In the genomic region with DNA sequence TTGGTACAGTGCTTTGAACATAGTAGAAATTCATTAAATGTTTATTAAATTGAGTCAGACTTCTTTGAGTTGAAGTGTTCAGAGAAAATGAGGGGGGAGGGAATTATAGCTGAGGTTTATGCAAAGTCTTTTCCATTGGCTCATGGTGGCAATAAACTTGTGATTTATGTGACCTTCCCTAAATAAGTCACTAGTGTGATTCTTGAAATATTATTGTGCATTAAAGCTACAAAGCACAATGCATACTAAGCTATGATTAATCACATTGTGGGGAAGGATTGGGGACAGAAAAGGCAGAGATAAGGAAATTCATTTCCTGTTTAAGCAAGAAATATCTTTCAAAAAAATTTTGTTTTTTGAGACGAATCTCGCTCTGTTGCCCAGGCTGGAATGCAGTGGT, we compare ENCODE assay signal across 19 cellular contexts.
DNase-seq lines count a peak whose midpoint lies in the region; ATAC-seq, FAIRE-seq and TF ChIP-seq lines count a peak whose summit lies in the region.
"Had no signal": no experiment of that assay in that cellular context is flagged by ENCODE, and none has a peak within 500 bp of the region (broad histone marks: within the 10 kb centered on the region; RNA-seq: fewer than 3 reads in every experiment).

No MANE protein-coding gene starts in this region.

- ATAC-seq in left cardiac atrium (no peak), gastrocnemius medialis (no peak)
- ATAC-seq: foreskin keratinocyte, HCT116, HepG2, right lobe of liver had no signal

- peak; percentile 91 for DNase-seq in A172 (ENCODE audit: low spot score)
- DNase-seq in GM03348 (ENCODE audit: low spot score), result peak; percentile 35
- peak; percentile 74 for DNase-seq in RCC 7860 (ENCODE audit: low spot score)
- peak; percentile 47 for DNase-seq in fibroblast of villous mesenchyme (ENCODE audit: low read depth)
- DNase-seq in left cardiac atrium, result no peak
- DNase-seq in gastrocnemius medialis, result no peak
- DNase-seq in islet precursor cell, result no peak
- DNase-seq in esophagus squamous epithelium (lab: John Stamatoyannopoulos, UW), result no peak
- DNase-seq: 8988T, DMS153, foreskin keratinocyte, naive B cell, NCI-H1417 treated with DMSO at 0.1 percent for 48 hours, NCI-H2107, NCI-H524 treated with DMSO at 0.1 percent for 48 hours, right lobe of liver, substantia nigra had no signal

- H3K27me3 ChIP-seq in gastrocnemius medialis (no peaks in the 10 kb centered on the region), esophagus squamous epithelium (peaks cover 0 to 3% (median 0%) of the 10 kb centered on the region in 4 donors)
- H3K27me3 ChIP-seq: foreskin keratinocyte, right lobe of liver had no signal

- no peak overlapping the region for H3K4me3 ChIP-seq in fibroblast of villous mesenchyme (ENCODE audit: low read depth, low read length)
- H3K4me3 ChIP-seq in gastrocnemius medialis, result no peak overlapping the region
- no peak overlapping the region for H3K4me3 ChIP-seq in esophagus squamous epithelium
- H3K4me3 ChIP-seq: right lobe of liver had no signal

- H3K36me3 ChIP-seq in gastrocnemius medialis (no peaks in the 10 kb centered on the region), esophagus squamous epithelium (no peaks in the 10 kb centered on the region)
- H3K36me3 ChIP-seq: right lobe of liver had no signal

- TF ChIP-seq POLR2A in gastrocnemius medialis (IDR thresholded peaks at IDR 0.05), result no peak
- no peak for TF ChIP-seq POLR2A in esophagus squamous epithelium (IDR thresholded peaks at IDR 0.05)

- H3K4me1 ChIP-seq in gastrocnemius medialis (no peaks in the 10 kb centered on the region), esophagus squamous epithelium (no peaks in the 10 kb centered on the region)
- H3K4me1 ChIP-seq: right lobe of liver had no signal

- intact Hi-C loops in left cardiac atrium (cut with DNase I), result loop anchor here in 1 of 2 donors (5.0 kb wide), 1 partner anchor 890 kb away; no protein-coding TSS in a partner anchor
- intact Hi-C loops in gastrocnemius medialis (cut with DNase I; ENCODE audit: low total_unique reads), result no loop called here
- intact Hi-C loops in esophagus squamous epithelium (cut with DNase I), result no loop called here

- in situ Hi-C loops in gastrocnemius medialis (cut with MboI; ENCODE audit: low sequenced_read_pairs in 4 of 4), result loop anchor here in 1 of 4 donors (25.0 kb wide), 1 partner anchor 900 kb away; no protein-coding TSS in a partner anchor

- TF ChIP-seq CTCF in fibroblast of villous mesenchyme (IDR thresholded peaks at IDR 0.05; ENCODE audit: insufficient read depth, low read depth, low read length) (no peak), gastrocnemius medialis (IDR thresholded peaks at IDR 0.05 in 4 of 5, conservative IDR thresholded peaks at IDR 0.05 in 1 of 5) (no peak), esophagus squamous epithelium (IDR thresholded peaks at IDR 0.05) (no peak)

- H3K9me3 ChIP-seq in gastrocnemius medialis, result no peaks in the 10 kb centered on the region
- no peaks in the 10 kb centered on the region for H3K9me3 ChIP-seq in esophagus squamous epithelium
- H3K9me3 ChIP-seq: right lobe of liver had no signal

- H3K27ac ChIP-seq in gastrocnemius medialis, result no peak overlapping the region
- no peak overlapping the region for H3K27ac ChIP-seq in esophagus squamous epithelium
- H3K27ac ChIP-seq: foreskin keratinocyte, right lobe of liver had no signal

- 72 to 86% methylated on average over 2 of the region's 2 CpGs for WGBS in esophagus squamous epithelium, 2 donors

- peak; percentile 90 for FAIRE-seq in RCC 7860 (lab: Jason Lieb, UNC)
- FAIRE-seq: HepG2 had no signal

Comparison
In these comparisons a context has a peak if more than half of its experiments do, and no peak if none do; other contexts are left out.
1. DNase-seq: peak in A172 (single experiment), GM03348 (single experiment), RCC 7860 (single experiment) and fibroblast of villous mesenchyme (single experiment); none in left cardiac atrium (single experiment), gastrocnemius medialis (0 of 2), islet precursor cell (single experiment) and esophagus squamous epithelium (single experiment).